In genomic region chr18:22773944-22774343, GRCh38 we compare ENCODE assay signal across 17 cellular contexts.
DNase-seq lines count a peak whose midpoint lies in the region; ATAC-seq and TF ChIP-seq lines count a peak whose summit lies in the region.
"Had no signal": no experiment of that assay in that cellular context is flagged by ENCODE, and none has a peak within 500 bp of the region (broad histone marks: within the 10 kb centered on the region; RNA-seq: fewer than 3 reads in every experiment).

No MANE protein-coding gene starts in this region.

- no peaks in the 10 kb centered on the region for H3K27me3 ChIP-seq in uterus
- H3K27me3 ChIP-seq: BLaER1 treated with 17β-estradiol and CSF1 and Interleukin-3, amounts not matched to agents 10 nM and 100 nM had no signal

- no peak overlapping the region for H3K4me3 Mint-ChIP-seq in neural crest cell
- H3K4me3 Mint-ChIP-seq: B cell; CD8-positive, alpha-beta T cell had no signal

- DNase-seq in amniotic epithelial cell (ENCODE audit: low read depth) (peak; percentile 23), neural crest cell (ENCODE audit: low read depth, low spot score) (no peak), uterus (no peak), NCI-H526 treated with DMSO at 0.1 percent for 48 hours (lab: John Stamatoyannopoulos, UW) (no peak)
- DNase-seq: Calu3; CD8-positive, alpha-beta T cell; DMS79 treated with DMSO at 0.1 percent for 48 hours; GF-D8; IMR-90; KBM-7 had no signal

- H3K4me1 ChIP-seq in HEK293 (ENCODE audit: control insufficient read depth, insufficient read depth, low read length) (peaks cover 2% of the 10 kb centered on the region; the same call in 1 of the 2 replicates), uterus (peaks cover 0 to 4% of the 10 kb centered on the region in 2 donors)
- H3K4me1 ChIP-seq: HAP-1 had no signal

- H3K9me3 ChIP-seq in HEK293 (ENCODE audit: control insufficient read depth, insufficient read depth, low read depth, low read length) (no peaks in the 10 kb centered on the region), uterus (no peaks in the 10 kb centered on the region)
- H3K9me3 ChIP-seq: HAP-1 had no signal

- H3K9me3 Mint-ChIP-seq in neural crest cell = peaks cover 6% of the 10 kb centered on the region
- H3K9me3 Mint-ChIP-seq: CD8-positive, alpha-beta T cell had no signal

- TF ChIP-seq CTCF in HEK293 (tag by site-specific recombination; IDR thresholded peaks at IDR 0.05) (no peak), neural crest cell (conservative IDR thresholded peaks at IDR 0.05) (no peak), uterus (IDR thresholded peaks at IDR 0.05) (no peak)

- H3K4me1 Mint-ChIP-seq in neural crest cell = no peaks in the 10 kb centered on the region
- H3K4me1 Mint-ChIP-seq: B cell had no signal

- H3K27ac ChIP-seq in HEK293 (ENCODE audit: extremely low read depth, low read depth, low read length) (no peak overlapping the region), uterus (peak overlapping the region; percentile 51 to 66)
- H3K27ac ChIP-seq: BLaER1 treated with 17β-estradiol and CSF1 and Interleukin-3, amounts not matched to agents 10 nM and 100 nM; GM23248 had no signal

- intact Hi-C loops in uterus (cut with DNase I; ENCODE audit: low total_unique reads) = no loop called here

- TF ChIP-seq POLR2A in uterus (IDR thresholded peaks at IDR 0.05) = no peak

- H3K27me3 Mint-ChIP-seq in neural crest cell (ENCODE audit: low read depth) = no peaks in the 10 kb centered on the region

- peaks cover 3% of the 10 kb centered on the region for H3K36me3 Mint-ChIP-seq in neural crest cell (ENCODE audit: low read depth)
- H3K36me3 Mint-ChIP-seq: CD8-positive, alpha-beta T cell had no signal

- H3K4me3 ChIP-seq in HEK293 (ENCODE audit: low read depth, low read length) (no peak overlapping the region), uterus (no peak overlapping the region)
- H3K4me3 ChIP-seq: BLaER1 treated with 17β-estradiol and CSF1 and Interleukin-3, amounts not matched to agents 10 nM and 100 nM; GM12878; GM23248; HAP-1 had no signal

- CTCF ChIA-PET in HEK293 (lab: Yijun Ruan, JAX) = interaction anchor here (0.6 kb wide), 1 partner anchor 16 kb away, joined by 5 read pairs; no protein-coding TSS in a partner anchor

- no peak for ATAC-seq in GM21723 (IDR thresholded peaks at IDR 0.05; ENCODE audit: unreplicated experiment)
- ATAC-seq: CD8-positive, alpha-beta T cell; GM12878 had no signal

- H3K36me3 ChIP-seq in HEK293 (ENCODE audit: control insufficient read depth in 2 of 2, insufficient read depth in 1 of 2, low read length in 2 of 2) = no peaks in the 10 kb centered on the region
- H3K36me3 ChIP-seq in uterus = no peaks in the 10 kb centered on the region
- H3K36me3 ChIP-seq: BLaER1 treated with 17β-estradiol and CSF1 and Interleukin-3, amounts not matched to agents 10 nM and 100 nM; HAP-1 had no signal

- POLR2A ChIA-PET in HEK293 (lab: Yijun Ruan, JAX) = no interaction called here

- H3K27ac Mint-ChIP-seq in neural crest cell (ENCODE audit: unreplicated experiment) = peak overlapping the region; percentile 27
- H3K27ac Mint-ChIP-seq: B cell; CD8-positive, alpha-beta T cell had no signal

TF ChIP-seq in HEK293, 187 proteins besides CTCF, POLR2A, EP300 and RAD21:
- TF ChIP-seq ZFHX2 (tag by site-specific recombination; conservative IDR thresholded peaks at IDR 0.05) = peak; percentile 73
- TF ChIP-seq, protein P1, sequence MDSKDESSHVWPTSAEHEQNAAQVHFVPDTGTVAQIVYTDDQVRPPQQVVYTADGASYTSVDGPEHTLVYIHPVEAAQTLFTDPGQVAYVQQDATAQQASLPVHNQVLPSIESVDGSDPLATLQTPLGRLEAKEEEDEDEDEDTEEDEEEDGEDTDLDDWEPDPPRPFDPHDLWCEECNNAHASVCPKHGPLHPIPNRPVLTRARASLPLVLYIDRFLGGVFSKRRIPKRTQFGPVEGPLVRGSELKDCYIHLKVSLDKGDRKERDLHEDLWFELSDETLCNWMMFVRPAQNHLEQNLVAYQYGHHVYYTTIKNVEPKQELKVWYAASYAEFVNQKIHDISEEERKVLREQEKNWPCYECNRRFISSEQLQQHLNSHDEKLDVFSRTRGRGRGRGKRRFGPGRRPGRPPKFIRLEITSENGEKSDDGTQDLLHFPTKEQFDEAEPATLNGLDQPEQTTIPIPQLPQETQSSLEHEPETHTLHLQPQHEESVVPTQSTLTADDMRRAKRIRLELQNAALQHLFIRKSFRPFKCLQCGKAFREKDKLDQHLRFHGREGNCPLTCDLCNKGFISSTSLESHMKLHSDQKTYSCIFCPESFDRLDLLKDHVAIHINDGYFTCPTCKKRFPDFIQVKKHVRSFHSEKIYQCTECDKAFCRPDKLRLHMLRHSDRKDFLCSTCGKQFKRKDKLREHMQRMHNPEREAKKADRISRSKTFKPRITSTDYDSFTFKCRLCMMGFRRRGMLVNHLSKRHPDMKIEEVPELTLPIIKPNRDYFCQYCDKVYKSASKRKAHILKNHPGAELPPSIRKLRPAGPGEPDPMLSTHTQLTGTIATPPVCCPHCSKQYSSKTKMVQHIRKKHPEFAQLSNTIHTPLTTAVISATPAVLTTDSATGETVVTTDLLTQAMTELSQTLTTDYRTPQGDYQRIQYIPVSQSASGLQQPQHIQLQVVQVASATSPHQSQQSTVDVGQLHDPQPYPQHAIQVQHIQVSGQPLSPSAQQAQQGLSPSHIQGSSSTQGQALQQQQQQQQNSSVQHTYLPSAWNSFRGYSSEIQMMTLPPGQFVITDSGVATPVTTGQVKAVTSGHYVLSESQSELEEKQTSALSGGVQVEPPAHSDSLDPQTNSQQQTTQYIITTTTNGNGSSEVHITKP (tag by site-specific recombination; IDR thresholded peaks at IDR 0.05) = no peak
- TF ChIP-seq EGR2 (tag by site-specific recombination; IDR thresholded peaks at IDR 0.05; ENCODE audit: low read depth) = peak; percentile 68
- no peak for TF ChIP-seq ZNF169 (tag by site-specific recombination; IDR thresholded peaks at IDR 0.05)
- TF ChIP-seq IKZF3 (tag by site-specific recombination; IDR thresholded peaks at IDR 0.05) = no peak
- TF ChIP-seq, protein P2, sequence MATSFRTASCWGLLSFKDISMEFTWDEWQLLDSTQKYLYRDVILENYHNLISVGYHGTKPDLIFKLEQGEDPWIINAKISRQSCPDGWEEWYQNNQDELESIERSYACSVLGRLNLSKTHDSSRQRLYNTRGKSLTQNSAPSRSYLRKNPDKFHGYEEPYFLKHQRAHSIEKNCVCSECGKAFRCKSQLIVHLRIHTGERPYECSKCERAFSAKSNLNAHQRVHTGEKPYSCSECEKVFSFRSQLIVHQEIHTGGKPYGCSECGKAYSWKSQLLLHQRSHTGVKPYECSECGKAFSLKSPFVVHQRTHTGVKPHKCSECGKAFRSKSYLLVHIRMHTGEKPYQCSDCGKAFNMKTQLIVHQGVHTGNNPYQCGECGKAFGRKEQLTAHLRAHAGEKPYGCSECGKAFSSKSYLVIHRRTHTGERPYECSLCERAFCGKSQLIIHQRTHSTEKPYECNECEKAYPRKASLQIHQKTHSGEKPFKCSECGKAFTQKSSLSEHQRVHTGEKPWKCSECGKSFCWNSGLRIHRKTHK (tag by site-specific recombination; IDR thresholded peaks at IDR 0.05) = no peak
